ENCODE assay signal across 1 cellular context in genomic region chr11:34234086-34234740, GRCh38.
TF ChIP-seq lines count a peak whose summit lies in the region.

No MANE protein-coding gene starts in this region.

TF ChIP-seq in GM12878, 131 proteins besides CTCF, POLR2A, EP300 and RAD21 (continued from another document and continues in another):
- TF ChIP-seq ZNF687 (IDR thresholded peaks at IDR 0.05), result no peak
- TF ChIP-seq EZH2 (IDR thresholded peaks at IDR 0.05; ENCODE audit: borderline replicate concordance, control insufficient read depth, low read depth, low read length), result no peak
- no peak for TF ChIP-seq STAT3 (IDR thresholded peaks at IDR 0.05; ENCODE audit: low read depth, low read length)
- peak; percentile 61; the same call in 1 of the 2 replicates for TF ChIP-seq TCF7 (IDR thresholded peaks at IDR 0.05; ENCODE audit: borderline replicate concordance)
- no peak for TF ChIP-seq YBX1 (IDR thresholded peaks at IDR 0.05)
- TF ChIP-seq RAD51 (IDR thresholded peaks at IDR 0.05), result no peak
- TF ChIP-seq TBL1XR1 (IDR thresholded peaks at IDR 0.05; ENCODE audit: low read depth, low read length), result peak; percentile 74
- no peak for TF ChIP-seq KAT2A (conservative IDR thresholded peaks at IDR 0.05; ENCODE audit: control insufficient read depth, low read depth, low read length)
- TF ChIP-seq SUPT20H (IDR thresholded peaks at IDR 0.05; ENCODE audit: borderline replicate concordance, control insufficient read depth, low read depth, low read length), result no peak
- TF ChIP-seq IKZF2 (IDR thresholded peaks at IDR 0.05), result peak; percentile 81 to 87
- no peak for TF ChIP-seq LARP7 (IDR thresholded peaks at IDR 0.05)
- TF ChIP-seq NFXL1 (IDR thresholded peaks at IDR 0.05; ENCODE audit: borderline replicate concordance), result no peak
- TF ChIP-seq CHD1 (IDR thresholded peaks at IDR 0.05; ENCODE audit: low read depth, low read length), result no peak
- TF ChIP-seq MEF2B (IDR thresholded peaks at IDR 0.05; ENCODE audit: partially characterized antibody, poor library complexity, severe bottlenecking), result peak; percentile 82
- no peak for TF ChIP-seq HDAC2 (IDR thresholded peaks at IDR 0.05)
- TF ChIP-seq CREB1 (IDR thresholded peaks at IDR 0.05; ENCODE audit: low read depth), result peak; percentile 65; the same call in 1 of the 2 replicates
- no peak for TF ChIP-seq SPI1 (IDR thresholded peaks at IDR 0.05; ENCODE audit: borderline replicate concordance, insufficient read depth, low read depth, low read length)
- TF ChIP-seq TCF12 (IDR thresholded peaks at IDR 0.05; ENCODE audit: low read depth, low read length), result no peak
- TF ChIP-seq EGR1 (IDR thresholded peaks at IDR 0.05; ENCODE audit: borderline replicate concordance in 1 of 2, low read depth in 2 of 2, low read length in 2 of 2), result no peak
- TF ChIP-seq JUND (IDR thresholded peaks at IDR 0.05; ENCODE audit: low read depth, low read length), result peak; percentile 63; the same call in 1 of the 2 replicates
- TF ChIP-seq ZNF384 (IDR thresholded peaks at IDR 0.05; ENCODE audit: borderline replicate concordance, low read depth, low read length), result no peak
- TF ChIP-seq BMI1 (IDR thresholded peaks at IDR 0.05; ENCODE audit: borderline replicate concordance), result no peak
- no peak for TF ChIP-seq PAX8 (IDR thresholded peaks at IDR 0.05)
- TF ChIP-seq ZBED1 (IDR thresholded peaks at IDR 0.05; ENCODE audit: borderline replicate concordance), result peak; percentile 90
- TF ChIP-seq ATF2 (IDR thresholded peaks at IDR 0.05; ENCODE audit: low read length), result peak; percentile 93
- TF ChIP-seq POU2F2 (IDR thresholded peaks at IDR 0.05; ENCODE audit: borderline replicate concordance, low read depth, low read length), result no peak
- no peak for TF ChIP-seq SMAD5 (IDR thresholded peaks at IDR 0.05; ENCODE audit: low read depth)
- TF ChIP-seq IRF4 (IDR thresholded peaks at IDR 0.05; ENCODE audit: low read depth, low read length), result peak; percentile 33
- TF ChIP-seq PKNOX1 (IDR thresholded peaks at IDR 0.05), result peak; percentile 87
- TF ChIP-seq USF1 (IDR thresholded peaks at IDR 0.05; ENCODE audit: borderline replicate concordance, extremely low read length, insufficient read depth, low read depth, low read length), result no peak
- TF ChIP-seq TARDBP (IDR thresholded peaks at IDR 0.05; ENCODE audit: borderline replicate concordance), result 0 out of 2 replicates have a peak, but pooled peaks have one; percentile 43
- peak in 1 of 2 experiments; percentile 41; a peak in 1 of 4 replicates for TF ChIP-seq BHLHE40 (IDR thresholded peaks at IDR 0.05; ENCODE audit: borderline replicate concordance in 1 of 2, low read depth in 2 of 2, low read length in 1 of 2)
- TF ChIP-seq ZBTB11 (CRISPR knock-in tag; IDR thresholded peaks at IDR 0.05), result no peak
- no peak for TF ChIP-seq SMARCA5 (IDR thresholded peaks at IDR 0.05)
- TF ChIP-seq ZNF24 (IDR thresholded peaks at IDR 0.05), result no peak
- peak; percentile 80 for TF ChIP-seq NR2F1 (conservative IDR thresholded peaks at IDR 0.05)
- no peak for TF ChIP-seq ASH2L (IDR thresholded peaks at IDR 0.05; ENCODE audit: borderline replicate concordance, low read depth)
- TF ChIP-seq KLF5 (IDR thresholded peaks at IDR 0.05; ENCODE audit: partially characterized antibody), result no peak
- 0 out of 2 replicates have a peak, but pooled peaks have one; percentile 11 for TF ChIP-seq ATF3 (IDR thresholded peaks at IDR 0.05; ENCODE audit: borderline replicate concordance, extremely low read depth, low read depth, low read length)
- 0 out of 2 replicates have a peak, but pooled peaks have one; percentile 1 for TF ChIP-seq NRF1 (conservative IDR thresholded peaks at IDR 0.05; ENCODE audit: low read depth, low read length)
- peak; percentile 81; the same call in 1 of the 2 replicates for TF ChIP-seq HDGF (IDR thresholded peaks at IDR 0.05)
- TF ChIP-seq BCL11A (IDR thresholded peaks at IDR 0.05; ENCODE audit: low read depth, low read length), result peak; percentile 55
- TF ChIP-seq FOS (IDR thresholded peaks at IDR 0.05; ENCODE audit: borderline replicate concordance, extremely low read depth, insufficient read length), result no peak
- no peak for TF ChIP-seq RFX5 (IDR thresholded peaks at IDR 0.05; ENCODE audit: low read depth, low read length)
- no peak for TF ChIP-seq KDM1A (IDR thresholded peaks at IDR 0.05; ENCODE audit: borderline replicate concordance)
- no peak for TF ChIP-seq MLLT1 (IDR thresholded peaks at IDR 0.05)
- no peak for TF ChIP-seq E4F1 (IDR thresholded peaks at IDR 0.05; ENCODE audit: borderline replicate concordance, partially characterized antibody)
- no peak for TF ChIP-seq TCF3 (IDR thresholded peaks at IDR 0.05; ENCODE audit: borderline replicate concordance, insufficient read depth, low read depth, low read length)
- no peak for TF ChIP-seq IRF5 (IDR thresholded peaks at IDR 0.05; ENCODE audit: borderline replicate concordance)
- TF ChIP-seq ZNF622 (IDR thresholded peaks at IDR 0.05), result no peak
- TF ChIP-seq USF2 (IDR thresholded peaks at IDR 0.05; ENCODE audit: borderline replicate concordance, low read depth, low read length), result no peak
